Comparison of ENCODE assay signal across 30 cellular contexts in the genomic region with DNA sequence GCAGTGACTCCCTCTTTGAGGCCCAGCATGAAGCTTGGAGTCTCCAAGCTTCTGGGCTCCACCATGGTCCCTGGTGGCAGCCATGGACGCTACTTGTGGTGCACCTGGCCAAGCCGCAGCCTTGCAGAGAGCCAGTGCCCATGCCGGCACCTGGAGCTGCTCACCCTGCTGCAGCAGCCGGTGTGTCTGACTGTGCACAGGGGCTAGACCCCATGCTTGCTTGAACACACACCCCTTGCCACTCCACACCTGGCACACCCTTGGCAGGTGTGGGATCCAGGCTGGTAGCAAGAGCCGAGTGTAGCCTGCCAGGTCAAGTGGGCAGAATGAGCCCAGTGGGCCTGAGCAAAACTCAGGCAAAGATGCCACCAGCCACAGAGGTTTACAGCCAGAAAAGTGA. TPM values are rescaled to one million over a fixed set of nuclear protein-coding genes. Genes with fewer than 3 reads are reported as not detected.
"Had no signal": no experiment of that assay in that cellular context is flagged by ENCODE, and none has a peak within 500 bp of the region (broad histone marks: within the 10 kb centered on the region; RNA-seq: fewer than 3 reads in every experiment).

No MANE protein-coding gene starts in this region.

- H3K4me1 ChIP-seq: stomach, suprapubic skin, testis, thyroid gland, tibial artery, tibial nerve, transverse colon, upper lobe of left lung, upper lobe of right lung, uterus, vagina had no signal

- H3K36me3 ChIP-seq: stomach, suprapubic skin, thoracic aorta, thyroid gland, tibial artery, tibial nerve, transverse colon, upper lobe of left lung, upper lobe of right lung, uterus, vagina had no signal

- FAIRE-seq: urothelium cell line had no signal

- ATAC-seq: stimulated activated effector memory CD8-positive, alpha-beta T cell treated with anti-CD3 and anti-CD28 coated beads, Interleukin-12 subunit alpha, Interleukin-12 subunit beta, amount 100 ng/mL, for 72 hours; stimulated activated memory B cell treated with anti-CD40 and anti-IgM and Interleukin-4, amounts not matched to agents 10 μg/mL and 1 μg/mL and 100 μg/mL, for 72 hours; stimulated activated naive B cell treated with anti-CD40 and anti-IgM and Interleukin-4, amounts not matched to agents 10 μg/mL and 1 μg/mL and 100 μg/mL, for 72 hours; stimulated activated naive CD8-positive, alpha-beta T cell treated with anti-CD3 and anti-CD28 coated beads, Interleukin-15, amount 100 ng/mL, for 72 hours; stimulated activated naive CD8-positive, alpha-beta T cell treated with anti-CD3 and anti-CD28 coated beads, Interleukin-15, Interleukin-2, amounts not matched to agents 100 U/mL and 50 U/mL, for 24 hours; upper lobe of right lung had no signal

- DNase-seq: stimulated activated CD4-positive, alpha-beta T cell treated with anti-CD3 and anti-CD28 coated beads, Interleukin-2, amount 100 ng/mL, for 48 hours; stimulated activated CD4-positive, alpha-beta T cell treated with anti-CD3 and anti-CD28 coated beads, Interleukin-4, amount 100 ng/mL, for 1 hour; stimulated activated CD4-positive, alpha-beta T cell treated with anti-CD3 and anti-CD28 coated beads, Interleukin-4, amount 100 ng/mL, for 24 hours; stimulated activated CD4-positive, alpha-beta T cell treated with anti-CD3 and anti-CD28 coated beads, Interleukin-4, amount 100 ng/mL, for 4 hours; stimulated activated CD8-positive, alpha-beta memory T cell treated with anti-CD3 and anti-CD28 coated beads, Interleukin-4, amount 100 ng/mL, for 48 hours; stimulated activated naive B cell treated with anti-CD40 and anti-IgM and Interleukin-4, amounts not matched to agents 10 μg/mL and 1 μg/mL and 100 μg/mL, for 72 hours; stimulated activated naive CD4-positive, alpha-beta T cell; stimulated activated naive CD4-positive, alpha-beta T cell treated with Interleukin-2 at 50 U/mL for 16 hours; stimulated activated naive CD8-positive, alpha-beta T cell treated with anti-CD3 and anti-CD28 coated beads, Interleukin-15, amount 100 ng/mL, for 72 hours; stimulated activated naive CD8-positive, alpha-beta T cell treated with anti-CD3 and anti-CD28 coated beads, Interleukin-15, Interleukin-2, amounts not matched to agents 100 U/mL and 50 U/mL, for 24 hours; stomach; substantia nigra; testis; thyroid gland; tibial artery; transverse colon; trophoblast cell; upper lobe of right lung; uterus had no signal

- H3K4me3 ChIP-seq: stomach, suprapubic skin, testis, thoracic aorta, thyroid gland, tibial artery, tibial nerve, transverse colon, upper lobe of left lung, upper lobe of right lung, uterus, vagina had no signal

- H3K27ac ChIP-seq: stomach, suprapubic skin, testis, thoracic aorta, thyroid gland, tibial artery, tibial nerve, transverse colon, upper lobe of left lung, upper lobe of right lung, uterus, vagina had no signal

- H3K9me3 ChIP-seq: suprapubic skin, testis, thyroid gland, uterus had no signal

- H3K27me3 ChIP-seq: suprapubic skin, testis, thyroid gland, tibial nerve, transverse colon, upper lobe of left lung, upper lobe of right lung, uterus, vagina had no signal

RNA-seq across cellular contexts. Expression of gene ACER1, which starts 35.0 kb away (rescaled TPM):
- total RNA-seq: temporal lobe, thoracic aorta, tibial nerve, upper lobe of left lung, upper lobe of right lung, ureter, urinary bladder, vagina had no signal
